Comparison of ENCODE assay signal across 8 cellular contexts in genomic region chr10:95289003-95289920, GRCh38. TPM values are rescaled to one million over a fixed set of nuclear protein-coding genes. Genes with fewer than 3 reads are reported as not detected.
DNase-seq lines count a peak whose midpoint lies in the region; ATAC-seq, FAIRE-seq and TF ChIP-seq lines count a peak whose summit lies in the region.

No MANE protein-coding gene starts in this region.

- H3K27me3 ChIP-seq in CD8-positive, alpha-beta memory T cell (ENCODE audit: insufficient read depth, low read length, poor library complexity, severe bottlenecking): no peaks in the 10 kb centered on the region
- H3K27me3 ChIP-seq in small intestine (ENCODE audit: control insufficient read depth in 2 of 2, insufficient read depth in 2 of 2, low read length in 2 of 2): no peaks in the 10 kb centered on the region

- H3K36me3 ChIP-seq in CD8-positive, alpha-beta memory T cell (ENCODE audit: insufficient read depth, low read length): no peaks in the 10 kb centered on the region
- no peaks in the 10 kb centered on the region for H3K36me3 ChIP-seq in small intestine (ENCODE audit: control insufficient read depth in 2 of 2, insufficient read depth in 2 of 2, low read length in 2 of 2)

- no peak for ATAC-seq in GM19395 (IDR thresholded peaks at IDR 0.05; ENCODE audit: unreplicated experiment)

- H3K9me3 ChIP-seq in CD8-positive, alpha-beta memory T cell (ENCODE audit: low read length): no peaks in the 10 kb centered on the region
- H3K9me3 ChIP-seq in small intestine (ENCODE audit: control insufficient read depth, low read depth): no peaks in the 10 kb centered on the region

- intact Hi-C loops in activated naive CD4-positive, alpha-beta T cell treated with anti-CD3 and anti-CD28 coated beads for 36 hours (cut with micrococcal nuclease): no loop called here

- no peak overlapping the region for H3K4me3 ChIP-seq in CD8-positive, alpha-beta memory T cell (ENCODE audit: low read length)
- H3K4me3 ChIP-seq in WI38 (ENCODE audit: low read depth, low read length) (peak overlapping the region; percentile 90), small intestine (ENCODE audit: low read depth in 1 of 2, low read length in 2 of 2) (peak overlapping the region; percentile 83 to 85)

- H3K4me1 Mint-ChIP-seq in CD8-positive, alpha-beta memory T cell: peaks cover 19 to 36% (median 25%) of the 10 kb centered on the region in 3 donors
- peaks cover 7% of the 10 kb centered on the region for H3K4me1 Mint-ChIP-seq in activated naive CD4-positive, alpha-beta T cell treated with anti-CD3 and anti-CD28 coated beads for 36 hours (ENCODE audit: low read depth)

- POLR2A ChIA-PET in CD8-positive, alpha-beta memory T cell (lab: Charles Lee): no interaction called here

- no peak for DNase-seq in CD8-positive, alpha-beta memory T cell
- DNase-seq in HuH-7 (ENCODE audit: low spot score): peak; percentile 67
- peak; percentile 65 for DNase-seq in hepatic stellate cell (ENCODE audit: low spot score)
- peak; percentile 76 for DNase-seq in small intestine
- no peak for DNase-seq in frontal cortex (ENCODE audit: low spot score in 2 of 2)
- DNase-seq in activated naive CD4-positive, alpha-beta T cell treated with anti-CD3 and anti-CD28 coated beads for 36 hours: no peak

- WGBS in small intestine, 3 donors: 7 to 41% (median 29%) methylated on average over 12 of the region's 12 CpGs

- H3K4me1 ChIP-seq in CD8-positive, alpha-beta memory T cell (ENCODE audit: insufficient read depth, low read length): no peaks in the 10 kb centered on the region
- no peaks in the 10 kb centered on the region for H3K4me1 ChIP-seq in small intestine (ENCODE audit: control insufficient read depth in 2 of 2, insufficient read depth in 1 of 2, low read depth in 1 of 2, low read length in 1 of 2)

- peak overlapping the region; percentile 59 to 86 (median 81) for H3K4me3 Mint-ChIP-seq in CD8-positive, alpha-beta memory T cell
- no peak overlapping the region for H3K4me3 Mint-ChIP-seq in activated naive CD4-positive, alpha-beta T cell treated with anti-CD3 and anti-CD28 coated beads for 36 hours

- H3K36me3 Mint-ChIP-seq in CD8-positive, alpha-beta memory T cell: no peaks in the 10 kb centered on the region
- H3K36me3 Mint-ChIP-seq in activated naive CD4-positive, alpha-beta T cell treated with anti-CD3 and anti-CD28 coated beads for 36 hours (ENCODE audit: low read depth): no peaks in the 10 kb centered on the region

- TF ChIP-seq CTCF in WI38 (IDR thresholded peaks at IDR 0.05; ENCODE audit: low read depth, low read length): 0 out of 2 replicates have a peak, but pooled peaks have one; percentile 10

- peak overlapping the region in 2 of 8 donors; percentile 17 to 36 for H3K27ac Mint-ChIP-seq in CD8-positive, alpha-beta memory T cell
- H3K27ac Mint-ChIP-seq in activated naive CD4-positive, alpha-beta T cell treated with anti-CD3 and anti-CD28 coated beads for 36 hours: no peak overlapping the region

- no peak for FAIRE-seq in small intestine (lab: Jason Lieb, UNC)
- no peak for FAIRE-seq in frontal cortex (lab: Jason Lieb, UNC)

- CTCF ChIA-PET in CD8-positive, alpha-beta memory T cell (lab: Charles Lee): no interaction called here
- CTCF ChIA-PET in activated naive CD4-positive, alpha-beta T cell treated with anti-CD3 and anti-CD28 coated beads for 36 hours (lab: Charles Lee): interaction anchor here (0.8 kb wide), 1 partner anchor 43 kb away, joined by 3 read pairs; no protein-coding TSS in a partner anchor

- peaks cover 0 to 2% (median 0%) of the 10 kb centered on the region in 5 donors for H3K9me3 Mint-ChIP-seq in CD8-positive, alpha-beta memory T cell
- no peaks in the 10 kb centered on the region for H3K9me3 Mint-ChIP-seq in activated naive CD4-positive, alpha-beta T cell treated with anti-CD3 and anti-CD28 coated beads for 36 hours

- H3K27me3 Mint-ChIP-seq in CD8-positive, alpha-beta memory T cell: peaks cover 4 to 32% of the 10 kb centered on the region in 2 donors
- H3K27me3 Mint-ChIP-seq in activated naive CD4-positive, alpha-beta T cell treated with anti-CD3 and anti-CD28 coated beads for 36 hours (ENCODE audit: low read depth): peaks cover 55% of the 10 kb centered on the region

- peak overlapping the region; percentile 11 for H3K27ac ChIP-seq in CD8-positive, alpha-beta memory T cell (ENCODE audit: low read depth, low read length)
- peak overlapping the region; percentile 93 to 99 for H3K27ac ChIP-seq in small intestine (ENCODE audit: low read depth in 1 of 2, low read length in 1 of 2)

RNA-seq across cellular contexts. Expression of gene PDLIM1, which starts 1.5 kb away (rescaled TPM):
- total RNA-seq in CD8-positive, alpha-beta memory T cell: 1 to 10 TPM in 1 of 2 experiments, under 1 TPM in 1; 0.88 to 1.4 TPM
- 11.7 TPM for polyA plus RNA-seq in CD8-positive, alpha-beta memory T cell
- polyA plus RNA-seq in small intestine: 100 to 1,000 TPM; 206 to 572 (median 368) TPM
- total RNA-seq in frontal cortex: 2.4 TPM
- total RNA-seq in activated naive CD4-positive, alpha-beta T cell treated with anti-CD3 and anti-CD28 coated beads for 36 hours: under 1 TPM; 0.27 to 0.33 TPM

Comparison
In these comparisons a context has a peak if more than half of its experiments do, and no peak if none do; other contexts are left out.
1. DNase-seq: peak in HuH-7 (single experiment), hepatic stellate cell (single experiment) and small intestine (single experiment); none in CD8-positive, alpha-beta memory T cell (0 of 5), frontal cortex (0 of 2) and activated naive CD4-positive, alpha-beta T cell treated with anti-CD3 and anti-CD28 coated beads for 36 hours (single experiment).